Comparison of ENCODE assay signal across 1 cellular context in the genomic region with DNA sequence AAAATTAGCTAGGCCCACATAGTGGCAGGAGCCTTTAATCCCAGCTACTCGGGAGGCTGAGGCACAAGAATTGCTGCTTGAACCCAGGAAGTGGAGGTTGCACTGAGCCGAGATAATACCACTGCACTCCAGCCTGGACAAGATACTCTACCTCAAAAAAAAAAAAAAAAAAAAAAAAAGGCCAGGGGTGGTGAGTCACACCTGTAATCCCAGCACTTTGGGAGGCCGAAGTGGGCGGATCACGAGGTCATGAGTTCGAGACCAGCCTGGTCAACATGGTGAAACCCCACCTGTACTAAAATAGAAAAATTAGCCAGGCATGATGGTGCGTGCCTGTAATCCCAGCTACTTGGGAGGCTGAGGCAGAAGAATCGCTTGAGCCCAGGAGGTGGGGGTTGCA. TPM values are rescaled to one million over a fixed set of nuclear protein-coding genes. Genes with fewer than 3 reads are reported as not detected.
"Had no signal": no experiment of that assay in that cellular context is flagged by ENCODE, and none has a peak within 500 bp of the region (broad histone marks: within the 10 kb centered on the region; RNA-seq: fewer than 3 reads in every experiment).

No MANE protein-coding gene starts in this region.

RNA-seq across cellular contexts. Expression of gene PIERCE2, which starts 8.2 kb away (rescaled TPM):
- total RNA-seq: esophagus mucosa had no signal
